8 cellular contexts compared by ENCODE assay signal in the genomic region with DNA sequence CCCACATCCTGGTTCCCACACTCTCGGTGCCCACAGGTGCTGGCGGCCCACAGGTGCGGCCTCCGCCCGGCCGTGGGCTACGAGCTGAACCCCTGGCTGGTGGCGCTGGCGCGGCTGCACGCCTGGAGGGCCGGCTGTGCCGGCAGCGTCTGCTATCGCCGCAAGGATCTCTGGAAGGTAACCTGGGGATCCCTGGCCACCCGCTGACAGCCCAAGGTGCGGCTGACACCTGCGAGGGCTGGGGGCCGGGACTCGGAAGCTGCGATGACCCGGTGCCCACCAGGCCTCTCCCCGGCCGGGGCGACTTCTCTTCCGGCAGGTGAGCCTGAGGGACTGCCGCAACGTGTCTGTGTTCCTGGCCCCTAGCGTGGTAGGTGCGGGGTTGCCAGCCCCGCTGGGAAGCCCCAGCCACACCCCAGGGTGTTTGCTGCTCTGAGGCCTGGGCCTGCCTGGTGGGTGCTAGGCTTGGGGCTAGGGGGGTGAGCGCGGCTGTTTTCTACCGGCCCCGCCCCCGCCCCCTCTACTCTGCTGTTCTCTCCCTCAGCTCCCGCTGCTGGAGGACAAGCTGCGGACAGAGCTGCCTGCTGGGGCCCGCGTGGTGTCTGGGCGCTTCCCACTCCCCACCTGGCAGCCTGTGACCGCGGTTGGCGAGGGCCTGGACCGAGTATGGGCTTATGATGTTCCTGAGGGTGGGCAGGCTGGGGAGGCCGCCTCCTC. TPM values are rescaled to one million over a fixed set of nuclear protein-coding genes. Genes with fewer than 3 reads are reported as not detected.
A peak's percentile ranks its signal among the peaks of the same experiment; 100 is the strongest.
DNase-seq lines count a peak whose midpoint lies in the region; ATAC-seq and TF ChIP-seq lines count a peak whose summit lies in the region.

No MANE protein-coding gene starts in this region.

- H3K27me3 Mint-ChIP-seq in endodermal cell (ENCODE audit: insufficient read depth): peaks cover 15% of the 10 kb centered on the region

- peaks cover 56% of the 10 kb centered on the region for H3K4me1 ChIP-seq in DND-41 (ENCODE audit: insufficient read depth, low read length)
- H3K4me1 ChIP-seq in PC-9 (replicated peaks; ENCODE audit: insufficient read depth): peaks cover 25% of the 10 kb centered on the region
- H3K4me1 ChIP-seq in endodermal cell (ENCODE audit: control insufficient read depth, insufficient read depth, low read length): peaks cover 4% of the 10 kb centered on the region
- H3K4me1 ChIP-seq in prostate gland (replicated peaks): peaks cover 15% of the 10 kb centered on the region

- no peaks in the 10 kb centered on the region for H3K9me2 ChIP-seq in PC-9 (ENCODE audit: insufficient read depth)

- intact Hi-C loops in PC-9 (cut with micrococcal nuclease; ENCODE audit: unreplicated experiment): loop anchor here (2.0 kb wide), 1 partner anchor 63 kb away; no protein-coding TSS in a partner anchor
- intact Hi-C loops in prostate gland (cut with DNase I): no loop called here

- H3K79me2 ChIP-seq in DND-41 (ENCODE audit: insufficient read depth, low read length) (peaks cover under 1% of the 10 kb centered on the region), PC-9 (ENCODE audit: low read depth) (peaks cover 4% of the 10 kb centered on the region; the same call in 1 of the 2 replicates)

- H3K9ac ChIP-seq in DND-41 (ENCODE audit: low read depth, low read length) (peak overlapping the region; percentile 79), endodermal cell (ENCODE audit: extremely low read depth, low read length, poor library complexity, severe bottlenecking) (no peak overlapping the region)

- no peaks in the 10 kb centered on the region for H3K36me3 Mint-ChIP-seq in endodermal cell (ENCODE audit: low read depth)

- WGBS in endodermal cell (ENCODE audit: insufficient coverage in 1 of 2, insufficient read length in 1 of 2), 2 experiments: 92 to 95% methylated on average over 37 to 47 of the region's 47 CpGs
- 89% methylated on average over 42 of the region's 47 CpGs for WGBS in prostate gland

- H3K27ac ChIP-seq in DND-41 (ENCODE audit: low read length): peak overlapping the region; percentile 79
- H3K27ac ChIP-seq in PC-9: no peak overlapping the region
- no peak overlapping the region for H3K27ac ChIP-seq in endodermal cell (ENCODE audit: low read depth, low read length)
- H3K27ac ChIP-seq in prostate gland: peak overlapping the region in 1 of 2 donors; percentile 76

- H3K4me2 ChIP-seq in DND-41 (ENCODE audit: insufficient read depth, low read length) (peak overlapping the region; percentile 86), PC-9 (peak overlapping the region; percentile 94)

- POLR2A ChIA-PET in PC-9 (lab: Charles Lee; ENCODE audit: unreplicated experiment): interaction anchor here (0.6 to 1.0 kb wide), 4 partner anchors 39 to 66 kb away, joined by 3 to 6 read pairs (median 3); a partner anchor contains a TSS

- H3K36me3 ChIP-seq in DND-41 (ENCODE audit: insufficient read depth, low read length): peaks cover 5% of the 10 kb centered on the region; the same call in 1 of the 2 replicates
- H3K36me3 ChIP-seq in PC-9 (ENCODE audit: low read depth): no peaks in the 10 kb centered on the region
- H3K36me3 ChIP-seq in endodermal cell (ENCODE audit: control insufficient read depth, insufficient read depth, low read length): no peaks in the 10 kb centered on the region
- no peaks in the 10 kb centered on the region for H3K36me3 ChIP-seq in prostate gland

- peak overlapping the region in 1 of 2 experiments; percentile 67; a peak in 2 of 4 replicates for H3K4me3 ChIP-seq in DND-41 (ENCODE audit: low read depth in 1 of 2, low read length in 2 of 2)
- H3K4me3 ChIP-seq in PC-9: peak overlapping the region; percentile 98; the same call in 1 of the 2 replicates
- H3K4me3 ChIP-seq in endodermal cell (ENCODE audit: low read length): peak overlapping the region; percentile 53
- peak overlapping the region; percentile 61 to 79 for H3K4me3 ChIP-seq in prostate gland

- BruUV-seq in PC-9 (replicated peaks; lab: Mats Ljungman, UMichigan): no TSS peak

- no peak for TF ChIP-seq CTCF in DND-41 (IDR thresholded peaks at IDR 0.05; ENCODE audit: borderline replicate concordance, extremely low read depth, low read length, poor library complexity, severe bottlenecking)
- no peak for TF ChIP-seq CTCF in PC-9 (conservative IDR thresholded peaks at IDR 0.05)
- TF ChIP-seq CTCF in endodermal cell (conservative IDR thresholded peaks at IDR 0.05): no peak
- no peak for TF ChIP-seq CTCF in prostate gland (IDR thresholded peaks at IDR 0.05)

- H3F3A ChIP-seq in PC-9 (ENCODE audit: insufficient read depth, low read depth): peaks cover 42% of the 10 kb centered on the region

- H3K27ac Mint-ChIP-seq in endodermal cell: no peak overlapping the region

- peaks cover 58% of the 10 kb centered on the region for H4K20me1 ChIP-seq in DND-41 (ENCODE audit: insufficient read depth, low read length)
- peaks cover 10% of the 10 kb centered on the region; the same call in 1 of the 2 replicates for H4K20me1 ChIP-seq in PC-9 (ENCODE audit: insufficient read depth)

- no peak overlapping the region for H3K4me3 Mint-ChIP-seq in endodermal cell

- H3K4me1 Mint-ChIP-seq in endodermal cell: peaks cover 3% of the 10 kb centered on the region

- H3K9me3 Mint-ChIP-seq in endodermal cell: no peaks in the 10 kb centered on the region

- ATAC-seq in DND-41 (ENCODE audit: insufficient read depth, low read depth): no peak; the same call in 1 of the 3 replicates

- CTCF ChIA-PET in PC-9 (lab: Charles Lee): interaction anchor here (0.5 to 0.6 kb wide), 2 partner anchors 234 to 332 kb away, joined by 3 to 7 read pairs; no protein-coding TSS in a partner anchor

- H3K9me3 ChIP-seq in DND-41 (ENCODE audit: insufficient read depth, low read length, severe bottlenecking) (no peaks in the 10 kb centered on the region), PC-9 (ENCODE audit: insufficient read depth, low read depth) (no peaks in the 10 kb centered on the region), endodermal cell (ENCODE audit: control insufficient read depth, low read length) (no peaks in the 10 kb centered on the region), prostate gland (no peaks in the 10 kb centered on the region)

- DNase-seq in DND-41 (peak; percentile 30), PC-9 (no peak), endodermal cell (no peak), prostate gland (ENCODE audit: low spot score) (no peak), OCI-M1 (lab: John Stamatoyannopoulos, UW) (no peak), COLO668 (lab: John Stamatoyannopoulos, UW; ENCODE audit: unreplicated experiment) (no peak), SK-N-DZ (ENCODE audit: low spot score) (no peak), HPDE6-E6E7 (ENCODE audit: extremely low spot score) (no peak)

- TF ChIP-seq POLR2A in prostate gland (IDR thresholded peaks at IDR 0.05): no peak

- H3K27me3 ChIP-seq in DND-41 (ENCODE audit: insufficient read depth, low read length, poor library complexity) (peaks cover 6% of the 10 kb centered on the region), PC-9 (ENCODE audit: insufficient read depth, low read depth) (no peaks in the 10 kb centered on the region), endodermal cell (ENCODE audit: control insufficient read depth, insufficient read depth, low read length, poor library complexity, severe bottlenecking) (peaks cover 12% of the 10 kb centered on the region), prostate gland (replicated peaks; ENCODE audit: insufficient read depth) (no peaks in the 10 kb centered on the region)

- H2AFZ ChIP-seq in DND-41 (ENCODE audit: low read depth, low read length): no peak overlapping the region
- H2AFZ ChIP-seq in PC-9: no peak overlapping the region

RNA-seq across cellular contexts. Expression of a gene that starts 1.0 kb away (rescaled TPM):
- total RNA-seq in PC-9 (2021) (55.0 and 102 TPM in 2 replicates), endodermal cell (10 to 100 TPM; 36.9 to 40.6 TPM), prostate gland (10 to 100 TPM; 55.3 to 73.1 TPM)
- 19.4 TPM for polyA plus RNA-seq in endodermal cell (2013, experiment 1 of 2)
- 22.1 TPM for polyA plus RNA-seq in endodermal cell (2013, experiment 2 of 2)
- polyA plus RNA-seq in SK-N-DZ (2014; cell fraction: cytosol; rRNA removed): 59.0 and 63.1 TPM in 2 replicates
- 199 and 307 TPM in 2 replicates for polyA plus RNA-seq in SK-N-DZ (2014; cell fraction: nucleus; rRNA removed)

RNA-seq across cellular contexts. Expression of a gene that starts 4.3 kb away (rescaled TPM):
- total RNA-seq in PC-9 (2021): 4.2 and 6.4 TPM in 2 replicates
- total RNA-seq in endodermal cell: 1 to 10 TPM; 6.5 to 8.1 TPM
- 3.7 TPM for polyA plus RNA-seq in endodermal cell (2013, experiment 1 of 2)
- 3.1 TPM for polyA plus RNA-seq in endodermal cell (2013, experiment 2 of 2)
- 1 to 10 TPM; 2.3 to 3.0 TPM for total RNA-seq in prostate gland
- 2.7 and 7.0 TPM in 2 replicates for polyA plus RNA-seq in SK-N-DZ (2014; cell fraction: cytosol; rRNA removed)
- 129 and 132 TPM in 2 replicates for polyA plus RNA-seq in SK-N-DZ (2014; cell fraction: nucleus; rRNA removed)

RNA-seq across cellular contexts. Expression of a gene that starts 5.0 kb away (rescaled TPM):
- total RNA-seq in PC-9 (2021) (31.0 and 57.6 TPM in 2 replicates), endodermal cell (10 to 100 TPM in 1 of 2 donors, 1 to 10 TPM in 1; 8.9 to 11.4 TPM), prostate gland (10 to 100 TPM in 1 of 2 donors, 1 to 10 TPM in 1; 7.7 to 10.1 TPM)
- polyA plus RNA-seq in endodermal cell (2013, experiment 1 of 2): 7.5 TPM
- 6.2 TPM for polyA plus RNA-seq in endodermal cell (2013, experiment 2 of 2)
- polyA plus RNA-seq in SK-N-DZ (2014; cell fraction: cytosol; rRNA removed): 22.6 and 23.4 TPM in 2 replicates
- 184 and 185 TPM in 2 replicates for polyA plus RNA-seq in SK-N-DZ (2014; cell fraction: nucleus; rRNA removed)

RNA-seq across cellular contexts. Expression of a gene that starts 7.0 kb away (rescaled TPM):
- 77.5 and 88.5 TPM in 2 replicates for total RNA-seq in PC-9 (2021)
- 10 to 100 TPM; 33.4 to 38.5 TPM for total RNA-seq in endodermal cell
- 90.9 TPM for polyA plus RNA-seq in endodermal cell (2013, experiment 1 of 2)
- polyA plus RNA-seq in endodermal cell (2013, experiment 2 of 2): 95.7 TPM
- 10 to 100 TPM; 52.0 to 78.2 TPM for total RNA-seq in prostate gland
- 70.7 and 104 TPM in 2 replicates for polyA plus RNA-seq in SK-N-DZ (2014; cell fraction: cytosol; rRNA removed)
- 112 and 161 TPM in 2 replicates for polyA plus RNA-seq in SK-N-DZ (2014; cell fraction: nucleus; rRNA removed)

RNA-seq across cellular contexts. Expression of a gene that starts 16.3 kb away (rescaled TPM):
- total RNA-seq in PC-9 (2021) (22.2 and 24.0 TPM in 2 replicates), endodermal cell (1 to 10 TPM in 1 of 2 donors, under 1 TPM in 1; 0.38 to 2.2 TPM), prostate gland (1 to 10 TPM; 6.1 to 9.1 TPM)
- 4.7 TPM for polyA plus RNA-seq in endodermal cell (2013, experiment 1 of 2)
- 3.9 TPM for polyA plus RNA-seq in endodermal cell (2013, experiment 2 of 2)
- 48.6 and 49.0 TPM in 2 replicates for polyA plus RNA-seq in SK-N-DZ (2014; cell fraction: cytosol; rRNA removed)
- 29.0 and 41.7 TPM in 2 replicates for polyA plus RNA-seq in SK-N-DZ (2014; cell fraction: nucleus; rRNA removed)
